Comparison of ENCODE assay signal across 8 cellular contexts in genomic region chr18:80159713-80160636, GRCh38. TPM values are rescaled to one million over a fixed set of nuclear protein-coding genes. Genes with fewer than 3 reads are reported as not detected.
DNase-seq lines count a peak whose midpoint lies in the region; ATAC-seq and TF ChIP-seq lines count a peak whose summit lies in the region.

No MANE protein-coding gene starts in this region.

- TF ChIP-seq CTCF in choroid plexus epithelial cell (conservative IDR thresholded peaks at IDR 0.05; ENCODE audit: low read depth, low read length), result peak; percentile 44

- POLR2A ChIA-PET in naive thymus-derived CD8-positive, alpha-beta T cell (lab: Charles Lee), result no interaction called here

- H3K27me3 Mint-ChIP-seq in naive thymus-derived CD8-positive, alpha-beta T cell, result peaks cover 4 to 35% (median 17%) of the 10 kb centered on the region in 5 donors

- peak; percentile 59 for DNase-seq in AG20443 (ENCODE audit: low spot score)
- peak; percentile 73 for DNase-seq in NCI-H748 (lab: John Stamatoyannopoulos, UW; ENCODE audit: unreplicated experiment)
- DNase-seq in choroid plexus epithelial cell (ENCODE audit: low read depth), result peak; percentile 17
- DNase-seq in naive thymus-derived CD8-positive, alpha-beta T cell, result peak in 8 of 10 donors; percentile 20 to 55 (median 38)
- DNase-seq in NCI-H2107 (lab: John Stamatoyannopoulos, UW), result no peak
- no peak for DNase-seq in GM19240 (ENCODE audit: insufficient read length, low spot score)
- DNase-seq in stimulated activated naive CD4-positive, alpha-beta T cell treated with Interleukin-2 at 50 U/mL for 16 hours (lab: John Stamatoyannopoulos, UW), result no peak
- DNase-seq in NCI-H526 treated with DMSO at 0.1 percent for 48 hours (lab: John Stamatoyannopoulos, UW), result no peak

- H3K4me3 ChIP-seq in choroid plexus epithelial cell (ENCODE audit: low read depth, low read length), result no peak overlapping the region

- H3K27ac Mint-ChIP-seq in naive thymus-derived CD8-positive, alpha-beta T cell, result no peak overlapping the region

- ATAC-seq in naive thymus-derived CD8-positive, alpha-beta T cell, result peak; percentile 88 to 90

- H3K4me3 Mint-ChIP-seq in naive thymus-derived CD8-positive, alpha-beta T cell, result peak overlapping the region in 9 of 10 donors; percentile 29 to 67 (median 55)

- peaks cover 2 to 8% (median 2%) of the 10 kb centered on the region in 3 donors for H3K36me3 Mint-ChIP-seq in naive thymus-derived CD8-positive, alpha-beta T cell

- peaks cover 0 to 9% (median 2%) of the 10 kb centered on the region in 4 donors for H3K4me1 Mint-ChIP-seq in naive thymus-derived CD8-positive, alpha-beta T cell

- H3K9me3 Mint-ChIP-seq in naive thymus-derived CD8-positive, alpha-beta T cell, result peaks cover 0 to 19% (median 12%) of the 10 kb centered on the region in 9 donors

RNA-seq across cellular contexts. Expression of gene ADNP2, which starts 50.9 kb away (rescaled TPM):
- total RNA-seq in naive thymus-derived CD8-positive, alpha-beta T cell, result 10 to 100 TPM; 22.7 to 25.5 TPM
- polyA plus RNA-seq in naive thymus-derived CD8-positive, alpha-beta T cell, result 10 to 100 TPM in 1 of 3 donors, 1 to 10 TPM in 2; 8.1 to 11.7 (median 9.2) TPM

Comparison
In these comparisons a context has a peak if more than half of its experiments do, and no peak if none do; other contexts are left out.
1. DNase-seq: peak in AG20443 (single experiment), NCI-H748 (single experiment), choroid plexus epithelial cell (single experiment) and naive thymus-derived CD8-positive, alpha-beta T cell (8 of 10); none in NCI-H2107 (single experiment), GM19240 (single experiment), stimulated activated naive CD4-positive, alpha-beta T cell treated with Interleukin-2 at 50 U/mL for 16 hours (single experiment) and NCI-H526 treated with DMSO at 0.1 percent for 48 hours (single experiment).